In the genomic region with DNA sequence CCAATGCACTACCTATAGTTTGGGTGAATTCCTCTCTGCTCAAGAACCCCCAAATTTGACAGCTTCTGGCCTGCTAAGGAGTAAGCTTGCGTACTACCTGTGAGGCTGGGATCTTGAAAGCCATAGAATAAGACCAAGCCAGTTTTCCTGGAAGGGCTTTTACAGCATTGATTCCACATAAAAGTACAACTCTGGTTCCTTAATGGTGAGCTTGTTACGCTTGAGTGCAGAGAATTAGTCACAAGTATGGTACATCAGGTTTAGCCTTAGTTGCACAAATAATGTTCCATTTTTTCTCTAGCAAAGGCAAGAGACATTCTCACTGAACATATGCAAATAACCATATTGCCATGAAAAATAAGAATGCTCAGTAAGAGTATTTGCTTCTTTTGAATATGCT, we compare ENCODE assay signal across 19 cellular contexts.
DNase-seq lines count a peak whose midpoint lies in the region; ATAC-seq and TF ChIP-seq lines count a peak whose summit lies in the region.
"Had no signal": no experiment of that assay in that cellular context is flagged by ENCODE, and none has a peak within 500 bp of the region (broad histone marks: within the 10 kb centered on the region; RNA-seq: fewer than 3 reads in every experiment).

No MANE protein-coding gene starts in this region.

- H3K27ac ChIP-seq in C4-2B: peak overlapping the region; percentile 51; the same call in 1 of the 2 replicates
- H3K27ac ChIP-seq: BLaER1, GM23248 had no signal

- no peak for ATAC-seq in GM18861 (IDR thresholded peaks at IDR 0.05; ENCODE audit: unreplicated experiment)
- ATAC-seq: GM12878, HCT116 had no signal

- TF ChIP-seq CTCF in C4-2B (conservative IDR thresholded peaks at IDR 0.05) (no peak), epithelial cell of esophagus (IDR thresholded peaks at IDR 0.05; ENCODE audit: insufficient read depth, low read depth, low read length, missing control alignments) (no peak)

- no peak overlapping the region for H3K4me3 ChIP-seq in epithelial cell of esophagus (ENCODE audit: low read length)
- H3K4me3 ChIP-seq: BLaER1, GM12878, GM23248 had no signal

- DNase-seq in NCI-H526 (lab: John Stamatoyannopoulos, UW): peak; percentile 22 to 31
- peak; percentile 23 for DNase-seq in epithelial cell of esophagus (ENCODE audit: low read depth)
- DNase-seq in kidney tubule cell (ENCODE audit: low spot score): peak; percentile 13
- no peak for DNase-seq in epidermal melanocyte (ENCODE audit: insufficient read length, low spot score)
- no peak for DNase-seq in activated CD8-positive, alpha-beta memory T cell treated with anti-CD3 and anti-CD28 coated beads, Interleukin-2, amount 50 U/mL, for 4 hours
- DNase-seq in HuH-7.5 (ENCODE audit: low spot score): no peak
- DNase-seq: CD4-positive, alpha-beta T cell; CD8-positive, alpha-beta memory T cell; DMS 273 treated with DMSO at 0.1 percent for 48 hours; DMS79; EL; GDM1; GM23248; H9 had no signal

Comparison
In these comparisons a context has a peak if more than half of its experiments do, and no peak if none do; other contexts are left out.
1. DNase-seq: peak in NCI-H526 (2 of 2), epithelial cell of esophagus (single experiment) and kidney tubule cell (single experiment); none in epidermal melanocyte (single experiment), activated CD8-positive, alpha-beta memory T cell treated with anti-CD3 and anti-CD28 coated beads, Interleukin-2, amount 50 U/mL, for 4 hours (single experiment) and HuH-7.5 (single experiment).